9 cellular contexts compared by ENCODE assay signal in the genomic region with DNA sequence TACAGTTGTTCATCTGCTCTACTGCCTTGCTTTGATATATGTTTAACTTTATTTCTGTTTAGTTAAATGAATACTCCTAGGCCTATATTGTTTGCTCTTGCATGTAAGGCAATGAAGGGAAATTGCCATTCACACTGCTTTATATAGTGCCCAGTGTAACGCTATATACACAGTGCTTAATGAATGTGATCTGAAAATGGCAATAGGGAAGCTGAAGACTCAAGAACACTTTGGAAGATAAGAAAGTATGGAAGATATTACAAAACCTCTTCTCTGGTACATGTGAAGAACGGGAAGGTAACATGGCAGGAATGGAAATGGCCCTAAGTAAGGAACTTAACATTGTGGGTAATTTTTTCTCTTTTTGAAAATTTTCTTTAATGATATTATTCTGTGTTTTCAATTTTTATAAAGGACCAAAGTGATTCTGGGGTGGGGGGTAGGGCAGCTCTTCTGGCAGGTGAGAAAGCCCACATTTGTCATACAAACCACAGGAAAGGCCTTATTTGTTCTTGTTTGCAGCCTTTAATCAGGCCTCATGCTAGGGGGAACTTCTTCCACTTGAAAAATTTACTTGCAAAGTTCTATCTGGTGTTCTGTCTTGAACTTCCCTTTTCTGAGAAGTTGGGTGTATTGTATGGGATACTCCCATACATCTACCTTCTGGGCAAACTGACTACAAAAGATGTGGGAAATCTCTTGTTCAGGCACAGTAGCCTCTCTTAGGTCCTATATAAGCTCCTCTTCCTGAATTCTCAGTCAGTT.
DNase-seq lines count a peak whose midpoint lies in the region; ATAC-seq and TF ChIP-seq lines count a peak whose summit lies in the region.
"Had no signal": no experiment of that assay in that cellular context is flagged by ENCODE, and none has a peak within 500 bp of the region (broad histone marks: within the 10 kb centered on the region; RNA-seq: fewer than 3 reads in every experiment).

No MANE protein-coding gene starts in this region.

- H3K9me3 ChIP-seq in GM23248 (ENCODE audit: low read depth) = no peaks in the 10 kb centered on the region
- H3K9me3 ChIP-seq in lung (ENCODE audit: control insufficient read depth in 2 of 2, insufficient read depth in 1 of 2, low read length in 1 of 2) = no peaks in the 10 kb centered on the region

- H3K4me2 ChIP-seq in GM23248 (ENCODE audit: unreplicated experiment) = peak overlapping the region; percentile 59

- in situ Hi-C loops in GM23248 (cut with MboI) = no loop called here

- CTCF ChIA-PET in HEK293T (lab: Yijun Ruan, JAX) = interaction anchor here (0.7 to 0.8 kb wide), 2 partner anchors 11 to 12 kb away, joined by 3 read pairs; no protein-coding TSS in a partner anchor

- H3K27ac ChIP-seq in GM23248 (0 out of 2 replicates have a peak overlapping the region, but pooled peaks have one; percentile 60), VCaP (peak overlapping the region; percentile 68), lung (ENCODE audit: low read depth in 1 of 2, low read length in 1 of 2) (peak overlapping the region; percentile 40 to 83)
- H3K27ac ChIP-seq: epithelial cell of prostate had no signal

- no peak for TF ChIP-seq CTCF in VCaP (conservative IDR thresholded peaks at IDR 0.05)
- TF ChIP-seq CTCF in lung (IDR thresholded peaks at IDR 0.05; ENCODE audit: control extremely low read depth, extremely low read depth) = no peak

- H4K20me1 ChIP-seq in GM23248 (ENCODE audit: insufficient read depth) = no peaks in the 10 kb centered on the region

- no peak overlapping the region for H3K9ac ChIP-seq in GM23248

- H3K27me3 ChIP-seq in GM23248 (replicated peaks; ENCODE audit: insufficient read depth) = no peaks in the 10 kb centered on the region
- no peaks in the 10 kb centered on the region for H3K27me3 ChIP-seq in lung (ENCODE audit: control insufficient read depth, insufficient read depth)

- ATAC-seq in lung (ENCODE audit: insufficient read depth, low FRiP score) = no peak

- H2AFZ ChIP-seq in GM23248 = no peak overlapping the region

- H3K4me3 ChIP-seq in GM23248 (no peak overlapping the region), lung (no peak overlapping the region)

- H3K4me1 ChIP-seq in GM23248 (ENCODE audit: insufficient read depth) (peaks cover 24% of the 10 kb centered on the region), lung (ENCODE audit: control insufficient read depth in 2 of 2, insufficient read depth in 2 of 2, low read length in 2 of 2) (peaks cover 4 to 34% of the 10 kb centered on the region in 2 donors)

- POLR2A ChIA-PET in HEK293T (lab: Yijun Ruan, JAX) = no interaction called here

- 95 to 99% methylated on average over 2 of the region's 2 CpGs for WGBS in GM23248 (ENCODE audit: low coverage in 1 of 2, low lambda C conversion rate in 2 of 2, missing lambda C conversion rate in 2 of 2), 2 experiments
- 54 to 77% methylated on average over 2 of the region's 2 CpGs for WGBS in lung, 2 donors

- DNase-seq in CD1c-positive myeloid dendritic cell (ENCODE audit: extremely low spot score) = peak; percentile 65
- DNase-seq in GM23248 = no peak
- no peak for DNase-seq in lung (ENCODE audit: low spot score)
- DNase-seq in activated effector memory CD4-positive, alpha-beta T cell treated with anti-CD3 and anti-CD28 coated beads, Interleukin-2, amount 50 U/mL, for 16 hours = no peak
- no peak for DNase-seq in dermis blood vessel endothelial cell
- DNase-seq in HEK293T (ENCODE audit: extremely low spot score) = no peak
- no peak for DNase-seq in stimulated activated CD4-positive, alpha-beta T cell treated with anti-CD3 and anti-CD28 coated beads, Interleukin-4, amount 100 ng/mL, for 4 hours

- peaks cover 26% of the 10 kb centered on the region for H3F3A ChIP-seq in GM23248 (ENCODE audit: insufficient read depth)

- H3K36me3 ChIP-seq in GM23248 (ENCODE audit: low read depth) = no peaks in the 10 kb centered on the region
- peaks cover 0 to 2% of the 10 kb centered on the region in 2 donors for H3K36me3 ChIP-seq in lung (ENCODE audit: control insufficient read depth in 2 of 2, insufficient read depth in 2 of 2, low read length in 2 of 2)

- peaks cover 16% of the 10 kb centered on the region; the same call in 1 of the 2 replicates for H3K79me2 ChIP-seq in GM23248 (ENCODE audit: insufficient read depth)

- H3K9me2 ChIP-seq in GM23248 (ENCODE audit: insufficient read depth) = no peaks in the 10 kb centered on the region

TF ChIP-seq in HEK293T, 16 proteins besides CTCF, POLR2A, EP300 and RAD21:
- TF ChIP-seq TARDBP (IDR thresholded peaks at IDR 0.05) (no peak), CTBP1 (IDR thresholded peaks at IDR 0.05; ENCODE audit: borderline replicate concordance) (no peak), HDGF (IDR thresholded peaks at IDR 0.05; ENCODE audit: borderline replicate concordance) (no peak)
- TF ChIP-seq, protein P1, sequence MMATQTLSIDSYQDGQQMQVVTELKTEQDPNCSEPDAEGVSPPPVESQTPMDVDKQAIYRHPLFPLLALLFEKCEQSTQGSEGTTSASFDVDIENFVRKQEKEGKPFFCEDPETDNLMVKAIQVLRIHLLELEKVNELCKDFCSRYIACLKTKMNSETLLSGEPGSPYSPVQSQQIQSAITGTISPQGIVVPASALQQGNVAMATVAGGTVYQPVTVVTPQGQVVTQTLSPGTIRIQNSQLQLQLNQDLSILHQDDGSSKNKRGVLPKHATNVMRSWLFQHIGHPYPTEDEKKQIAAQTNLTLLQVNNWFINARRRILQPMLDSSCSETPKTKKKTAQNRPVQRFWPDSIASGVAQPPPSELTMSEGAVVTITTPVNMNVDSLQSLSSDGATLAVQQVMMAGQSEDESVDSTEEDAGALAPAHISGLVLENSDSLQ (IDR thresholded peaks at IDR 0.05) = no peak
TF ChIP-seq in HEK293T: peak in this region for 0.
